In genomic region chr7:75171219-75171810, GRCh38 we compare ENCODE assay signal across 8 cellular contexts.
DNase-seq lines count a peak whose midpoint lies in the region; ATAC-seq lines count a peak whose summit lies in the region.
"Not testable (repeated sequence)": the region's sequence is repeated elsewhere in the genome, so short reads cannot be mapped to it uniquely, and the experiment has no call there.

No MANE protein-coding gene starts in this region.

- DNase-seq in central memory CD8-positive, alpha-beta T cell (ENCODE audit: low spot score in 2 of 2); natural killer cell treated with Interleukin-12 subunit alpha and Interleukin-12 subunit beta and Interleukin-15 and Interleukin-18, amount 100 ng/mL, for 72 hours (ENCODE audit: low spot score): not testable (repeated sequence)

- H3K27me3 Mint-ChIP-seq in central memory CD8-positive, alpha-beta T cell; natural killer cell treated with Interleukin-12 subunit alpha and Interleukin-12 subunit beta and Interleukin-15 and Interleukin-18, amount 100 ng/mL, for 72 hours: not testable (repeated sequence)

- not testable (repeated sequence) for H3K27ac Mint-ChIP-seq in central memory CD8-positive, alpha-beta T cell (ENCODE audit: low read depth); natural killer cell treated with Interleukin-12 subunit alpha and Interleukin-12 subunit beta and Interleukin-15 and Interleukin-18, amount 100 ng/mL, for 72 hours

- not testable (repeated sequence) for H3K4me3 Mint-ChIP-seq in central memory CD8-positive, alpha-beta T cell; natural killer cell treated with Interleukin-12 subunit alpha and Interleukin-12 subunit beta and Interleukin-15 and Interleukin-18, amount 100 ng/mL, for 72 hours

- ATAC-seq in GM18517 (IDR thresholded peaks at IDR 0.05; ENCODE audit: unreplicated experiment) (peak; percentile 21), GM19372 (IDR thresholded peaks at IDR 0.05; ENCODE audit: low read depth, unreplicated experiment) (peak; percentile 39), GM21528 (IDR thresholded peaks at IDR 0.05; ENCODE audit: low FRiP score, unreplicated experiment) (peak; percentile 49), HG02759 (IDR thresholded peaks at IDR 0.05; ENCODE audit: unreplicated experiment) (peak; percentile 29), HG03095 (IDR thresholded peaks at IDR 0.05; ENCODE audit: unreplicated experiment) (peak; percentile 37), HG03460 (IDR thresholded peaks at IDR 0.05; ENCODE audit: unreplicated experiment) (peak; percentile 40)
- ATAC-seq in central memory CD8-positive, alpha-beta T cell (replicated peaks; ENCODE audit: extremely low read depth, poor library complexity, severe bottlenecking), result peak; percentile 18
- peak; percentile 32 to 34 for ATAC-seq in natural killer cell treated with Interleukin-12 subunit alpha and Interleukin-12 subunit beta and Interleukin-15 and Interleukin-18, amount 100 ng/mL, for 72 hours

- H3K9me3 Mint-ChIP-seq in central memory CD8-positive, alpha-beta T cell; natural killer cell treated with Interleukin-12 subunit alpha and Interleukin-12 subunit beta and Interleukin-15 and Interleukin-18, amount 100 ng/mL, for 72 hours: not testable (repeated sequence)

- not testable (repeated sequence) for H3K36me3 Mint-ChIP-seq in central memory CD8-positive, alpha-beta T cell (ENCODE audit: insufficient read depth); natural killer cell treated with Interleukin-12 subunit alpha and Interleukin-12 subunit beta and Interleukin-15 and Interleukin-18, amount 100 ng/mL, for 72 hours

- H3K4me1 Mint-ChIP-seq in central memory CD8-positive, alpha-beta T cell; natural killer cell treated with Interleukin-12 subunit alpha and Interleukin-12 subunit beta and Interleukin-15 and Interleukin-18, amount 100 ng/mL, for 72 hours (ENCODE audit: low read depth in 2 of 2): not testable (repeated sequence)
